8 cellular contexts compared by ENCODE assay signal in the genomic region with DNA sequence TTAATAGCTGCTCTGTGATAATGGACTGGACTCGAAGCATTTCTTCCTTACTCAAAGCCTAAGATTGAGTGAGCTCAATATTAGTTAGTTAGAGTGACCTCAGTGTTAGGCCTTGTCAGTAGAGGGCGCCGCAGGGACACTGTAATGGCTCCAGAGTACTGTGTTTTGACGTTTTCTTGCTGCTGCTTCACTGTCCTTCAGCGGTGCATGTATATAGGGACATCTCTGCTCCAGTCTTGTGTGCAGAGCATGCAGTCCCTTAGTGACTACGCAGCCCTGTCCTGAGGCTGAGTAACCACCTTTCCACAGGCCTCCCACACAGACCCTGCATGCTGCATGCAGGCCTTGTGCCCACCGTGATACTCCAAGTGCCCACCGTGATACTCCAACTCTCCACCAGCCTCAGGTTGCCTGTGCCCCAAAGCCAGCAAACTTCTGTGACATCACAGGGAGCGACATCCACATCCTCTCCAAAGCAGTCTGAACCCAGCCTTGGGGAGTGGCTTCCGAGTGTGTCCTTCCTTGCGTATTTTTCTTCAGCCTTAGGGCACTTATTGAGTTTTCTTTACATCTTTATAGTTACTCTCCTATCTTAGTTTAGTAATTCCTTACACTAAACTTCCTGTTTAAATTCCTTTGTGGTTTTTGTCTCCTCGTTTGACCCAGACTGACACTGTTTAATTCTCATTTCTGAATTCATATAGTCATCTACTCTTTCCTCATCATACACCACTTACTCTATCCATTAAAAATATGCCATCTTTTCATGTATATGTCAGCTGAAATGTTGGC.
DNase-seq lines count a peak whose midpoint lies in the region; ATAC-seq and TF ChIP-seq lines count a peak whose summit lies in the region.

No MANE protein-coding gene starts in this region.

- H2BK5ac ChIP-seq in H9 (ENCODE audit: insufficient read length, low read length) = no peak overlapping the region

- H2BK20ac ChIP-seq in H9 (ENCODE audit: low read depth, low read length, poor library complexity, severe bottlenecking) = no peak overlapping the region

- no peak overlapping the region for H3K4me3 ChIP-seq in body of pancreas
- H3K4me3 ChIP-seq in kidney epithelial cell (ENCODE audit: low read depth, low read length) = no peak overlapping the region

- H3K36me3 ChIP-seq in body of pancreas (replicated peaks in 1 of 2; ENCODE audit: insufficient read depth in 1 of 2, low read depth in 2 of 2) = no peaks in the 10 kb centered on the region
- H3K36me3 ChIP-seq in kidney epithelial cell (ENCODE audit: control insufficient read depth, insufficient read depth, low read length) = no peaks in the 10 kb centered on the region

- DNase-seq in DMS114 treated with DMSO at 0.1 percent for 48 hours (lab: John Stamatoyannopoulos, UW; ENCODE audit: unreplicated experiment) (peak; percentile 13), H9 (peak; percentile 79), NCI-H146 treated with DMSO at 0.1 percent for 48 hours (lab: John Stamatoyannopoulos, UW; ENCODE audit: unreplicated experiment) (peak; percentile 42), T-helper 17 cell (peak; percentile 9 to 16 (median 10)), body of pancreas (peak; percentile 62 to 80 (median 64)), kidney epithelial cell (ENCODE audit: low read depth) (no peak)
- peak; percentile 58 for DNase-seq in stimulated activated CD4-positive, alpha-beta T cell treated with anti-CD3 and anti-CD28 coated beads, Interleukin-4, amount 100 ng/mL, for 24 hours

- no peaks in the 10 kb centered on the region for H4K20me1 ChIP-seq in H9 (ENCODE audit: control insufficient read depth, insufficient read depth, insufficient read length)

- H3K4me1 ChIP-seq in H9 (ENCODE audit: insufficient read depth, low read length) (peaks cover 3% of the 10 kb centered on the region; the same call in 1 of the 2 replicates), body of pancreas (peaks cover 7% of the 10 kb centered on the region)

- no peaks in the 10 kb centered on the region for H3K23me2 ChIP-seq in H9 (ENCODE audit: insufficient read length, low read depth, low read length, poor library complexity, severe bottlenecking)

- H3K4me2 ChIP-seq in H9 (ENCODE audit: insufficient read depth, insufficient read length, low read length) = peak overlapping the region; percentile 23

- H3K9me3 ChIP-seq in H9 (ENCODE audit: control insufficient read depth, low read depth, low read length) (no peaks in the 10 kb centered on the region), T-helper 17 cell (ENCODE audit: control insufficient read depth, low read length, poor library complexity, severe bottlenecking) (no peaks in the 10 kb centered on the region), body of pancreas (no peaks in the 10 kb centered on the region)

- no peak overlapping the region for H2BK12ac ChIP-seq in H9 (ENCODE audit: insufficient read length, low read depth, low read length)

- no peak overlapping the region for H4K8ac ChIP-seq in H9 (replicated peaks; ENCODE audit: insufficient read length, low read depth, low read length)

- no peak overlapping the region for H4K91ac ChIP-seq in H9 (ENCODE audit: insufficient read length, low read depth, low read length)

- no peaks in the 10 kb centered on the region for H3K9me3 Mint-ChIP-seq in H9

- intact Hi-C loops in body of pancreas (cut with DNase I) = no loop called here

- no peak overlapping the region for H4K5ac ChIP-seq in H9 (ENCODE audit: insufficient read length, low read depth, low read length)

- H3K4ac ChIP-seq in H9 (ENCODE audit: low read depth, low read length) = no peak overlapping the region

- no peak overlapping the region for H3K56ac ChIP-seq in H9 (ENCODE audit: insufficient read length, low read depth, low read length)

- H3K27ac ChIP-seq in H9 (ENCODE audit: insufficient read length, low read depth, low read length) (no peak overlapping the region), body of pancreas (peak overlapping the region in 1 of 4 donors; percentile 8)

- H3K23ac ChIP-seq in H9 (ENCODE audit: insufficient read length, low read depth, low read length) = no peak overlapping the region

- TF ChIP-seq CTCF in H9 (conservative IDR thresholded peaks at IDR 0.05) (peak; percentile 86), body of pancreas (IDR thresholded peaks at IDR 0.05) (peak; percentile 30 to 55 (median 45)), kidney epithelial cell (IDR thresholded peaks at IDR 0.05; ENCODE audit: insufficient read depth, low read length, poor library complexity, severe bottlenecking) (peak; percentile 73)

- H2AK5ac ChIP-seq in H9 (ENCODE audit: insufficient read length, low read length) = no peak overlapping the region

- peak overlapping the region; percentile 25; the same call in 1 of the 2 replicates for H3K14ac ChIP-seq in H9 (ENCODE audit: insufficient read depth, low read length)

- H3K36me3 Mint-ChIP-seq in H9 (ENCODE audit: insufficient read depth in 1 of 3, low read depth in 3 of 3) (no peaks in the 10 kb centered on the region), T-helper 17 cell (ENCODE audit: low read depth) (peaks cover 5% of the 10 kb centered on the region)

- TF ChIP-seq POLR2A in body of pancreas (IDR thresholded peaks at IDR 0.05) = no peak

- no peaks in the 10 kb centered on the region for H3K79me1 ChIP-seq in H9 (ENCODE audit: insufficient read depth, low read depth, low read length, poor library complexity, severe bottlenecking)

- peaks cover 21 to 29% of the 10 kb centered on the region in 2 experiments for H3K4me1 Mint-ChIP-seq in H9
- peaks cover 12% of the 10 kb centered on the region for H3K4me1 Mint-ChIP-seq in T-helper 17 cell

- no peak overlapping the region for H3T11ph ChIP-seq in H9 (ENCODE audit: low read length)

- H3K27ac Mint-ChIP-seq in H9 = peak overlapping the region in 1 of 3 experiments; percentile 85; a peak in 2 of 7 replicates
- H3K27ac Mint-ChIP-seq in T-helper 17 cell = no peak overlapping the region

- no peak overlapping the region for H3K9ac ChIP-seq in H9 (ENCODE audit: extremely low read depth, insufficient read length, low read length)

- no peak overlapping the region for H2AFZ ChIP-seq in H9 (ENCODE audit: low read length)

- no CpG with 5 or more reads among the region's 12 CpGs for WGBS in H9 (ENCODE audit: extremely low coverage, insufficient read length, low lambda C conversion rate)
- 65 to 79% methylated on average over 9 to 12 of the region's 12 CpGs for WGBS in body of pancreas, 2 donors

- H3K27me3 ChIP-seq in H9 (ENCODE audit: insufficient read depth, low read length) (no peaks in the 10 kb centered on the region), body of pancreas (no peaks in the 10 kb centered on the region), kidney epithelial cell (ENCODE audit: control insufficient read depth, insufficient read depth, low read length) (no peaks in the 10 kb centered on the region)

- H3K4me3 Mint-ChIP-seq in H9 (no peak overlapping the region), T-helper 17 cell (no peak overlapping the region)

- ATAC-seq in T-helper 17 cell (peak; percentile 51), body of pancreas (peak; percentile 68), HG02840 (IDR thresholded peaks at IDR 0.05; ENCODE audit: low FRiP score, unreplicated experiment) (no peak)

- peak overlapping the region; percentile 55 for H3K18ac ChIP-seq in H9 (ENCODE audit: insufficient read length, low read depth, low read length)

- no peak overlapping the region for H2BK15ac ChIP-seq in H9 (ENCODE audit: low read depth, low read length)

- no peaks in the 10 kb centered on the region for H3K27me3 Mint-ChIP-seq in H9 (ENCODE audit: low read depth)
- H3K27me3 Mint-ChIP-seq in T-helper 17 cell = no peaks in the 10 kb centered on the region

- no peak overlapping the region for H2BK120ac ChIP-seq in H9 (ENCODE audit: low read depth, low read length, poor library complexity, severe bottlenecking)

- H3K79me2 ChIP-seq in H9 (ENCODE audit: insufficient read depth, low read length) = no peaks in the 10 kb centered on the region
